In genomic region chr16:49095539-49095938, GRCh38 we compare ENCODE assay signal across 28 cellular contexts.
"Had no signal": no experiment of that assay in that cellular context is flagged by ENCODE, and none has a peak within 500 bp of the region (broad histone marks: within the 10 kb centered on the region; RNA-seq: fewer than 3 reads in every experiment).

No MANE protein-coding gene starts in this region.

- H3K9me3 Mint-ChIP-seq: nephron; neural progenitor cell; stimulated activated naive CD8-positive, alpha-beta T cell treated with anti-CD3 and anti-CD28 coated beads, Interleukin-15, Interleukin-2, amounts not matched to agents 100 ng/mL and 50 ng/mL, for 24 hours had no signal

- H3K79me2 ChIP-seq: parathyroid adenoma had no signal

- DNase-seq: natural killer cell; occipital lobe; ovary; posterior cingulate gyrus; psoas muscle; right cardiac atrium; right lobe of liver; sigmoid colon; small intestine; stimulated activated CD4-positive, alpha-beta T cell treated with anti-CD3 and anti-CD28 coated beads, Interleukin-15, amount 100 ng/mL, for 24 hours; stimulated activated CD4-positive, alpha-beta T cell treated with anti-CD3 and anti-CD28 coated beads, Interleukin-2, amount 100 ng/mL, for 24 hours; stimulated activated CD4-positive, alpha-beta T cell treated with anti-CD3 and anti-CD28 coated beads, Interleukin-2, amount 100 ng/mL, for 48 hours; stimulated activated CD4-positive, alpha-beta T cell treated with anti-CD3 and anti-CD28 coated beads, Interleukin-4, amount 100 ng/mL, for 24 hours; stimulated activated naive B cell treated with anti-CD40 and anti-IgM and Interleukin-4, amounts not matched to agents 10 μg/mL and 1 μg/mL and 100 μg/mL, for 72 hours; stimulated activated naive CD4-positive, alpha-beta T cell treated with Interleukin-2 at 50 U/mL for 16 hours; stomach; thyroid gland; trophoblast cell; upper lobe of left lung had no signal

- H3K9ac ChIP-seq: neural progenitor cell, parathyroid adenoma had no signal

- ATAC-seq: natural killer cell; psoas muscle; right cardiac atrium; right lobe of liver; stimulated activated effector memory CD8-positive, alpha-beta T cell treated with anti-CD3 and anti-CD28 coated beads, Interleukin-12 subunit alpha, Interleukin-12 subunit beta, amount 100 ng/mL, for 72 hours; stimulated activated naive B cell treated with anti-CD40 and anti-IgM and Interleukin-4, amounts not matched to agents 10 μg/mL and 1 μg/mL and 100 μg/mL, for 72 hours had no signal

- H3K27ac ChIP-seq: neural progenitor cell, ovary, parathyroid adenoma, psoas muscle, right lobe of liver, sigmoid colon, stomach, thoracic aorta, thyroid gland, tibial nerve, upper lobe of left lung, vagina had no signal

- H3K27ac Mint-ChIP-seq: natural killer cell; nephron; neural progenitor cell; progenitor cell of endocrine pancreas; stimulated activated effector memory CD8-positive, alpha-beta T cell treated with anti-CD3 and anti-CD28 coated beads, Interleukin-12 subunit alpha, Interleukin-12 subunit beta, amount 100 ng/mL, for 72 hours; stimulated activated naive B cell treated with anti-CD40 and anti-IgM and Interleukin-4, amounts not matched to agents 10 μg/mL and 1 μg/mL and 100 μg/mL, for 72 hours; stimulated activated naive CD8-positive, alpha-beta T cell treated with anti-CD3 and anti-CD28 coated beads, Interleukin-15, Interleukin-2, amounts not matched to agents 100 ng/mL and 50 ng/mL, for 24 hours had no signal

- H3K4me1 Mint-ChIP-seq: natural killer cell; neural progenitor cell; stimulated activated effector memory CD8-positive, alpha-beta T cell treated with anti-CD3 and anti-CD28 coated beads, Interleukin-12 subunit alpha, Interleukin-12 subunit beta, amount 100 ng/mL, for 72 hours; stimulated activated naive B cell treated with anti-CD40 and anti-IgM and Interleukin-4, amounts not matched to agents 10 μg/mL and 1 μg/mL and 100 μg/mL, for 72 hours had no signal

- H3K27me3 ChIP-seq: ovary, right lobe of liver, sigmoid colon, stomach, thyroid gland, tibial nerve, upper lobe of left lung, vagina had no signal

- H3K27me3 Mint-ChIP-seq: stimulated activated naive B cell treated with anti-CD40 and anti-IgM and Interleukin-4, amounts not matched to agents 10 μg/mL and 1 μg/mL and 100 μg/mL, for 72 hours; stimulated activated naive CD8-positive, alpha-beta T cell treated with anti-CD3 and anti-CD28 coated beads, Interleukin-15, Interleukin-2, amounts not matched to agents 100 ng/mL and 50 ng/mL, for 24 hours had no signal

- H2AFZ ChIP-seq: neural progenitor cell, parathyroid adenoma had no signal

- H3K4me3 Mint-ChIP-seq: natural killer cell; nephron; neural progenitor cell; stimulated activated effector memory CD8-positive, alpha-beta T cell treated with anti-CD3 and anti-CD28 coated beads, Interleukin-12 subunit alpha, Interleukin-12 subunit beta, amount 100 ng/mL, for 72 hours; stimulated activated naive B cell treated with anti-CD40 and anti-IgM and Interleukin-4, amounts not matched to agents 10 μg/mL and 1 μg/mL and 100 μg/mL, for 72 hours; stimulated activated naive CD8-positive, alpha-beta T cell treated with anti-CD3 and anti-CD28 coated beads, Interleukin-15, Interleukin-2, amounts not matched to agents 100 ng/mL and 50 ng/mL, for 24 hours had no signal

- H3K4me3 ChIP-seq: neural progenitor cell, ovary, psoas muscle, right lobe of liver, sigmoid colon, stomach, thoracic aorta, thyroid gland, tibial nerve, upper lobe of left lung, vagina had no signal

- H3K36me3 ChIP-seq: neural progenitor cell, ovary, right lobe of liver, sigmoid colon, stomach, thoracic aorta, thyroid gland, tibial nerve, upper lobe of left lung, vagina had no signal

- H3K36me3 Mint-ChIP-seq: natural killer cell; neural progenitor cell; stimulated activated effector memory CD8-positive, alpha-beta T cell treated with anti-CD3 and anti-CD28 coated beads, Interleukin-12 subunit alpha, Interleukin-12 subunit beta, amount 100 ng/mL, for 72 hours; stimulated activated naive B cell treated with anti-CD40 and anti-IgM and Interleukin-4, amounts not matched to agents 10 μg/mL and 1 μg/mL and 100 μg/mL, for 72 hours had no signal

- H3K4me2 ChIP-seq: neural progenitor cell had no signal

- H3K4me1 ChIP-seq: parathyroid adenoma, psoas muscle, right lobe of liver, sigmoid colon, stomach, tibial nerve, upper lobe of left lung, vagina had no signal

- H3K9me3 ChIP-seq: ovary, psoas muscle, right lobe of liver, sigmoid colon, thoracic aorta, thyroid gland, tibial nerve, upper lobe of left lung, vagina had no signal
